Comparison of ENCODE assay signal across 12 cellular contexts in genomic region chr11:72833083-72833733, GRCh38. TPM values are rescaled to one million over a fixed set of nuclear protein-coding genes. Genes with fewer than 3 reads are reported as not detected.
DNase-seq lines count a peak whose midpoint lies in the region; ATAC-seq, FAIRE-seq and TF ChIP-seq lines count a peak whose summit lies in the region.
"Had no signal": no experiment of that assay in that cellular context is flagged by ENCODE, and none has a peak within 500 bp of the region (broad histone marks: within the 10 kb centered on the region; RNA-seq: fewer than 3 reads in every experiment).

No MANE protein-coding gene starts in this region.

- no peaks in the 10 kb centered on the region for H3K9me3 Mint-ChIP-seq in activated naive CD4-positive, alpha-beta T cell treated with anti-CD3 and anti-CD28 coated beads, Interleukin-2, amount 10 ng/mL, durations not matched to agents 7 days and 5 days
- H3K9me3 Mint-ChIP-seq in astrocyte (ENCODE audit: unreplicated experiment) (no peaks in the 10 kb centered on the region), memory B cell (no peaks in the 10 kb centered on the region)

- no peak for DNase-seq in activated naive CD4-positive, alpha-beta T cell treated with anti-CD3 and anti-CD28 coated beads, Interleukin-2, amount 10 ng/mL, durations not matched to agents 7 days and 5 days
- no peak for DNase-seq in activated naive CD4-positive, alpha-beta T cell treated with Interleukin-2 at 50 U/mL for 16 hours
- no peak for DNase-seq in astrocyte (ENCODE audit: low read depth)
- no peak for DNase-seq in memory B cell (ENCODE audit: low spot score in 2 of 2)
- no peak for DNase-seq in thyroid gland
- DNase-seq in NCI-H1105 (lab: John Stamatoyannopoulos, UW): no peak
- DNase-seq: KG1; NCI-H2081 treated with DMSO at 0.1 percent for 48 hours; OCI-M1; stimulated activated CD4-positive, alpha-beta T cell treated with anti-CD3 and anti-CD28 coated beads, Interleukin-4, amount 100 ng/mL, for 4 hours had no signal

- H3K4me1 ChIP-seq in astrocyte (ENCODE audit: insufficient read depth, low read length) (peaks cover under 1% of the 10 kb centered on the region), thyroid gland (peaks cover 5 to 36% of the 10 kb centered on the region in 2 donors)

- H3K36me3 Mint-ChIP-seq in activated naive CD4-positive, alpha-beta T cell treated with anti-CD3 and anti-CD28 coated beads, Interleukin-2, amount 10 ng/mL, durations not matched to agents 7 days and 5 days: peaks cover 32% of the 10 kb centered on the region
- H3K36me3 Mint-ChIP-seq in astrocyte (ENCODE audit: low read depth, unreplicated experiment): no peaks in the 10 kb centered on the region
- peaks cover 11% of the 10 kb centered on the region for H3K36me3 Mint-ChIP-seq in memory B cell

- CTCF ChIA-PET in activated naive CD4-positive, alpha-beta T cell treated with anti-CD3 and anti-CD28 coated beads, Interleukin-2, amount 10 ng/mL, durations not matched to agents 7 days and 5 days (lab: Charles Lee): interaction anchor here (0.9 to 11.5 kb wide), 4 partner anchors 17 to 353 kb away, joined by 3 to 180 read pairs (median 13); no protein-coding TSS in a partner anchor

- H3K4me3 ChIP-seq in astrocyte (ENCODE audit: insufficient read depth, low read depth, low read length) (no peak overlapping the region), thyroid gland (replicated peaks in 1 of 3) (no peak overlapping the region)

- no peak overlapping the region for H3K4me2 ChIP-seq in astrocyte (ENCODE audit: low read length)

- ATAC-seq in memory B cell (ENCODE audit: low read depth): no peak
- ATAC-seq in GM21447 (IDR thresholded peaks at IDR 0.05; ENCODE audit: unreplicated experiment): no peak
- ATAC-seq in GM19351 (IDR thresholded peaks at IDR 0.05; ENCODE audit: unreplicated experiment): no peak

- no peaks in the 10 kb centered on the region for H4K20me1 ChIP-seq in astrocyte (ENCODE audit: insufficient read depth, low read length)

- H3K9me3 ChIP-seq in astrocyte (ENCODE audit: insufficient read depth, low read depth, low read length) (no peaks in the 10 kb centered on the region), thyroid gland (no peaks in the 10 kb centered on the region)

- no peak for TF ChIP-seq CTCF in astrocyte (IDR thresholded peaks at IDR 0.05; ENCODE audit: insufficient read depth, low read depth, low read length)
- no peak for TF ChIP-seq CTCF in thyroid gland (IDR thresholded peaks at IDR 0.05)

- H3K9ac ChIP-seq in astrocyte (ENCODE audit: low read length): no peak overlapping the region

- H3K4me3 Mint-ChIP-seq in activated naive CD4-positive, alpha-beta T cell treated with anti-CD3 and anti-CD28 coated beads, Interleukin-2, amount 10 ng/mL, durations not matched to agents 7 days and 5 days: no peak overlapping the region
- no peak overlapping the region for H3K4me3 Mint-ChIP-seq in astrocyte (ENCODE audit: unreplicated experiment)
- H3K4me3 Mint-ChIP-seq in memory B cell: no peak overlapping the region

- 93 to 98% methylated on average over 5 of the region's 5 CpGs for WGBS in thyroid gland, 2 donors

- intact Hi-C loops in thyroid gland (cut with DNase I): loop anchor here (5.0 kb wide), 1 partner anchor 459 kb away; no protein-coding TSS in a partner anchor

- H3K27me3 ChIP-seq in astrocyte (ENCODE audit: insufficient read depth, low read length) (no peaks in the 10 kb centered on the region), thyroid gland (no peaks in the 10 kb centered on the region)

- no peaks in the 10 kb centered on the region for H3K36me3 ChIP-seq in astrocyte (ENCODE audit: insufficient read depth, low read length)
- peaks cover 0 to 5% of the 10 kb centered on the region in 2 donors for H3K36me3 ChIP-seq in thyroid gland

- peaks cover 19% of the 10 kb centered on the region for H3K4me1 Mint-ChIP-seq in activated naive CD4-positive, alpha-beta T cell treated with anti-CD3 and anti-CD28 coated beads, Interleukin-2, amount 10 ng/mL, durations not matched to agents 7 days and 5 days
- H3K4me1 Mint-ChIP-seq in astrocyte (ENCODE audit: low read depth, unreplicated experiment) (peaks cover 6% of the 10 kb centered on the region), memory B cell (peaks cover 27% of the 10 kb centered on the region)

- H3K79me2 ChIP-seq in astrocyte (ENCODE audit: insufficient read depth, low read length): no peaks in the 10 kb centered on the region

- no peak for TF ChIP-seq POLR2A in thyroid gland (IDR thresholded peaks at IDR 0.05)

- peak overlapping the region; percentile 33 for H3K27ac Mint-ChIP-seq in activated naive CD4-positive, alpha-beta T cell treated with anti-CD3 and anti-CD28 coated beads, Interleukin-2, amount 10 ng/mL, durations not matched to agents 7 days and 5 days
- H3K27ac Mint-ChIP-seq in astrocyte (ENCODE audit: unreplicated experiment) (peak overlapping the region; percentile 14), memory B cell (peak overlapping the region; percentile 89)

- H3K27ac ChIP-seq in astrocyte (ENCODE audit: low read depth, low read length) (no peak overlapping the region), thyroid gland (peak overlapping the region; percentile 9 to 60 (median 59))

- H3K27me3 Mint-ChIP-seq in activated naive CD4-positive, alpha-beta T cell treated with anti-CD3 and anti-CD28 coated beads, Interleukin-2, amount 10 ng/mL, durations not matched to agents 7 days and 5 days: no peaks in the 10 kb centered on the region
- H3K27me3 Mint-ChIP-seq in astrocyte (ENCODE audit: low read depth, unreplicated experiment): peaks cover 3% of the 10 kb centered on the region
- H3K27me3 Mint-ChIP-seq in memory B cell: no peaks in the 10 kb centered on the region

- FAIRE-seq in astrocyte (lab: Jason Lieb, UNC): no peak

- H2AFZ ChIP-seq in astrocyte (ENCODE audit: low read depth, low read length): no peak overlapping the region

RNA-seq across cellular contexts. Expression of gene ATG16L2, which starts 19.0 kb away (rescaled TPM):
- 9.6 and 11.7 TPM in 2 replicates for total RNA-seq in astrocyte
- 10 to 100 TPM; 22.1 to 45.1 (median 40.6) TPM for total RNA-seq in thyroid gland

RNA-seq across cellular contexts. Expression of gene STARD10, which starts 39.4 kb away (rescaled TPM):
- total RNA-seq in astrocyte (38.4 and 42.3 TPM in 2 replicates), thyroid gland (100 to 1,000 TPM in 1 of 4 donors, 10 to 100 TPM in 3; 67.7 to 113 (median 82.0) TPM)

Comparison
In these comparisons a context has a peak if more than half of its experiments do, and no peak if none do; other contexts are left out.
1. H3K27ac Mint-ChIP-seq: peak in every context shown above with its lines; median percentile 89 in memory B cell; 33 in activated naive CD4-positive, alpha-beta T cell treated with anti-CD3 and anti-CD28 coated beads, Interleukin-2, amount 10 ng/mL, durations not matched to agents 7 days and 5 days; 14 in astrocyte.